Comparison of ENCODE assay signal across 9 cellular contexts in the genomic region with DNA sequence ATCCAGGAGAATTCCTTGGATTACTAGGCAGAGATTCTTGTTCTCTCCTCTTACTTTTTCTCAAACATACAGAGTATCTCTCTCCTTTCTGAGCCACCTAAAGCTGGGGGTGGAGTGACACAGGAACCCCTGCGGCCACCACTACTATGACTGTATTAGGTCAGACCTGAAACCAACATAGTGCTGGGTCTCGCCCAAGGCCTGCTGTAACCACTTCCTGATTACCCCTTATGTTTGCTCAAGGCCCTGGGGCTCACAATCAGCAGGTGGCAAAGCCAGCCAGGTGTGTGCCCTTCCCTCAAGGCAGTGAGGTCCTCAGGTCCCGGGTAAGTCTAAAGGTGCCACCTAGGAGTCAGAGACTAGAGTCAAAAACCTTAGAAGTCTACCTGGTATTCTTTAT.
DNase-seq lines count a peak whose midpoint lies in the region; ATAC-seq and FAIRE-seq lines count a peak whose summit lies in the region.
"Had no signal": no experiment of that assay in that cellular context is flagged by ENCODE, and none has a peak within 500 bp of the region (broad histone marks: within the 10 kb centered on the region; RNA-seq: fewer than 3 reads in every experiment).

No MANE protein-coding gene starts in this region.

- no peaks in the 10 kb centered on the region for H3K36me3 ChIP-seq in small intestine (ENCODE audit: control insufficient read depth in 2 of 2, insufficient read depth in 2 of 2, low read length in 2 of 2)
- H3K36me3 ChIP-seq in effector memory CD4-positive, alpha-beta T cell (ENCODE audit: control insufficient read depth, insufficient read depth, low read length): no peaks in the 10 kb centered on the region

- no peak overlapping the region for H3K27ac ChIP-seq in small intestine (ENCODE audit: low read depth in 1 of 2, low read length in 1 of 2)
- no peak overlapping the region for H3K27ac ChIP-seq in effector memory CD4-positive, alpha-beta T cell (ENCODE audit: insufficient read depth, low read length, poor library complexity, severe bottlenecking)

- ATAC-seq in GM19025 (IDR thresholded peaks at IDR 0.05; ENCODE audit: low read depth, unreplicated experiment) (peak; percentile 65), HG02610 (IDR thresholded peaks at IDR 0.05; ENCODE audit: unreplicated experiment) (peak; percentile 96), HG03460 (IDR thresholded peaks at IDR 0.05; ENCODE audit: unreplicated experiment) (peak; percentile 89)

- no peak overlapping the region for H3K4me3 ChIP-seq in small intestine (ENCODE audit: low read depth in 1 of 2, low read length in 2 of 2)
- H3K4me3 ChIP-seq in effector memory CD4-positive, alpha-beta T cell (ENCODE audit: insufficient read depth, low read depth, low read length, poor library complexity, severe bottlenecking): no peak overlapping the region

- DNase-seq in small intestine (peak; percentile 22), midbrain (lab: John Stamatoyannopoulos, UW) (no peak), NCI-H2196 treated with DMSO at 0.1 percent for 48 hours (lab: John Stamatoyannopoulos, UW; ENCODE audit: unreplicated experiment) (no peak), hypothalamus (lab: John Stamatoyannopoulos, UW) (no peak)
- no peak for DNase-seq in effector memory CD4-positive, alpha-beta T cell
- DNase-seq: SK-N-SH had no signal

- WGBS in small intestine, 3 donors: 29 to 59% (median 37%) methylated on average over 3 of the region's 3 CpGs

- no peaks in the 10 kb centered on the region for H3K9me3 ChIP-seq in small intestine (ENCODE audit: control insufficient read depth, low read depth)
- H3K9me3 ChIP-seq in effector memory CD4-positive, alpha-beta T cell (ENCODE audit: control insufficient read depth, low read length): no peaks in the 10 kb centered on the region
- H3K9me3 ChIP-seq: SK-N-SH had no signal

- no peaks in the 10 kb centered on the region for H3K27me3 ChIP-seq in small intestine (ENCODE audit: control insufficient read depth in 2 of 2, insufficient read depth in 2 of 2, low read length in 2 of 2)
- H3K27me3 ChIP-seq in effector memory CD4-positive, alpha-beta T cell (replicated peaks; ENCODE audit: control insufficient read depth, insufficient read depth, low read length, poor library complexity, severe bottlenecking): no peaks in the 10 kb centered on the region

- FAIRE-seq in small intestine (lab: Jason Lieb, UNC): no peak

- no peaks in the 10 kb centered on the region for H3K4me1 ChIP-seq in small intestine (ENCODE audit: control insufficient read depth in 2 of 2, insufficient read depth in 1 of 2, low read depth in 1 of 2, low read length in 1 of 2)
- H3K4me1 ChIP-seq in effector memory CD4-positive, alpha-beta T cell (ENCODE audit: control insufficient read depth, insufficient read depth, low read length, poor library complexity, severe bottlenecking): no peaks in the 10 kb centered on the region
